7 cellular contexts compared by ENCODE assay signal in genomic region chr22:42917358-42917757, GRCh38.
DNase-seq lines count a peak whose midpoint lies in the region; ATAC-seq, FAIRE-seq and TF ChIP-seq lines count a peak whose summit lies in the region.
"Not testable (repeated sequence)": the region's sequence is repeated elsewhere in the genome, so short reads cannot be mapped to it uniquely, and the experiment has no call there.

No MANE protein-coding gene starts in this region.

- not testable (repeated sequence) for H4K8ac ChIP-seq in H1 (ENCODE audit: extremely low read depth, insufficient read depth, low read length); trophoblast cell (ENCODE audit: low read depth, low read length)

- WGBS in body of pancreas, 2 donors, result 92 to 95% methylated on average over 6 of the region's 6 CpGs
- 99% methylated on average over 6 of the region's 6 CpGs; no CpG with 5 or more reads in 1 of the 2 experiments for WGBS in H1 (ENCODE audit: extremely low coverage in 1 of 2, insufficient coverage in 1 of 2, insufficient read length in 1 of 2, insufficient replicate concordance in 2 of 2, low coverage in 1 of 2, low lambda C conversion rate in 2 of 2, missing lambda C conversion rate in 1 of 2), 2 experiments
- WGBS in HepG2 (ENCODE audit: low lambda C conversion rate), result 98% methylated on average over 6 of the region's 6 CpGs
- WGBS in trophoblast cell (ENCODE audit: extremely low coverage, insufficient coverage, insufficient read length), result no CpG with 5 or more reads among the region's 6 CpGs
- 95 to 99% (median 98%) methylated on average over 6 of the region's 6 CpGs for WGBS in stomach, 5 donors

- H2BK120ac ChIP-seq in H1 (replicated peaks; ENCODE audit: low read depth, low read length); trophoblast cell (ENCODE audit: insufficient read depth, low read length, poor library complexity): not testable (repeated sequence)

- not testable (repeated sequence) for H3K4ac ChIP-seq in H1 (replicated peaks; ENCODE audit: insufficient read length, low read depth, low read length)
- peak overlapping the region; percentile 73 for H3K4ac ChIP-seq in trophoblast cell (ENCODE audit: low read depth, low read length)

- H3K27me3 ChIP-seq in body of pancreas; H1 (replicated peaks in 1 of 4; ENCODE audit: control insufficient read depth in 3 of 4, extremely low read depth in 1 of 4, insufficient read depth in 3 of 4, low read length in 3 of 4); HepG2 (ENCODE audit: control insufficient read depth in 1 of 2, insufficient read depth in 2 of 2, low read length in 2 of 2); trophoblast cell (ENCODE audit: insufficient read depth, low read length); stomach: not testable (repeated sequence)

- not testable (repeated sequence) for H2AFZ ChIP-seq in H1 (ENCODE audit: low read length); HepG2 (ENCODE audit: low read length); trophoblast cell (ENCODE audit: insufficient read depth, low read length, poor library complexity)

- H3K9me3 ChIP-seq in HEK293 (ENCODE audit: control insufficient read depth, insufficient read depth, low read depth, low read length); body of pancreas; H1 (ENCODE audit: insufficient read depth in 2 of 2, low read depth in 1 of 2, low read length in 1 of 2); HepG2 (ENCODE audit: low read length); trophoblast cell (ENCODE audit: insufficient read depth, low read depth, low read length); stomach: not testable (repeated sequence)

- not testable (repeated sequence) for TF ChIP-seq POLR2A in body of pancreas (IDR thresholded peaks at IDR 0.05); H1 (IDR thresholded peaks at IDR 0.05; ENCODE audit: control extremely low read depth in 1 of 2, low read depth in 2 of 2, low read length in 2 of 2); HepG2 (IDR thresholded peaks at IDR 0.05; ENCODE audit: insufficient read depth in 1 of 2, low read depth in 2 of 2, low read length in 2 of 2); stomach (IDR thresholded peaks at IDR 0.05)

- in situ Hi-C loops in HepG2 (cut with HindIII; ENCODE audit: extremely low pct_ligation_motif_present, low pct_unique_long_range_greater_than_20kb), result not testable (repeated sequence)

- H3K18ac ChIP-seq in H1 (ENCODE audit: extremely low read depth, low read length); trophoblast cell (ENCODE audit: low read length): not testable (repeated sequence)

- not testable (repeated sequence) for H3K56ac ChIP-seq in H1 (replicated peaks; ENCODE audit: insufficient read length, low read depth, low read length)

- H4K12ac ChIP-seq in trophoblast cell (ENCODE audit: low read depth, low read length), result not testable (repeated sequence)

- not testable (repeated sequence) for H3K27ac Mint-ChIP-seq in WTC11

- peaks cover 23% of the 10 kb centered on the region for H3K79me1 ChIP-seq in H1 (ENCODE audit: low read depth, low read length)
- H3K79me1 ChIP-seq in trophoblast cell (ENCODE audit: low read length), result not testable (repeated sequence)

- not testable (repeated sequence) for ATAC-seq in WTC11, body of pancreas, HepG2

- H3K4me3 Mint-ChIP-seq in WTC11, result not testable (repeated sequence)

- not testable (repeated sequence) for H4K5ac ChIP-seq in H1 (ENCODE audit: insufficient read length, low read depth, low read length)

- H3K27ac ChIP-seq in HEK293 (ENCODE audit: extremely low read depth, low read depth, low read length); H1 (ENCODE audit: low read depth, low read length); HepG2 (ENCODE audit: extremely low read length, insufficient read depth, low read length); trophoblast cell (ENCODE audit: low read depth, low read length): not testable (repeated sequence)
- peak overlapping the region; percentile 62 to 86 (median 73) for H3K27ac ChIP-seq in body of pancreas
- peak overlapping the region in 3 of 5 donors; percentile 45 to 92 (median 49) for H3K27ac ChIP-seq in stomach

- 0 out of 2 replicates have a peak overlapping the region, but pooled peaks have one; percentile 10 for H2BK20ac ChIP-seq in H1 (ENCODE audit: low read length)

- H4K20me1 ChIP-seq in H1 (replicated peaks in 1 of 2; ENCODE audit: control insufficient read depth in 1 of 2, insufficient read depth in 2 of 2, low read length in 2 of 2), result peaks cover 17 to 18% of the 10 kb centered on the region in 2 experiments
- not testable (repeated sequence) for H4K20me1 ChIP-seq in HepG2 (ENCODE audit: insufficient read depth, low read length)

- not testable (repeated sequence) for H4K91ac ChIP-seq in H1 (replicated peaks; ENCODE audit: insufficient read length, low read length); trophoblast cell (ENCODE audit: low read depth, low read length)

- H3K4me3 ChIP-seq in HEK293 (ENCODE audit: low read depth, low read length); body of pancreas; H1 (ENCODE audit: extremely low read depth in 1 of 4, insufficient read depth in 2 of 4, low read depth in 3 of 4, low read length in 4 of 4); HepG2 (replicated peaks in 1 of 3; ENCODE audit: insufficient read depth in 1 of 3, low read depth in 2 of 3, low read length in 3 of 3); trophoblast cell (ENCODE audit: low read depth, low read length); stomach: not testable (repeated sequence)

- TF ChIP-seq RAD21 in H1 (IDR thresholded peaks at IDR 0.05 in 1 of 2, conservative IDR thresholded peaks at IDR 0.05 in 1 of 2; ENCODE audit: low read depth in 2 of 2, low read length in 2 of 2); HepG2 (CRISPR knock-in tag; IDR thresholded peaks at IDR 0.05): not testable (repeated sequence)

- not testable (repeated sequence) for DNase-seq in WTC11 (ENCODE audit: low spot score); body of pancreas; H1 (ENCODE audit: low read depth in 1 of 2, low spot score in 2 of 2); HepG2 (ENCODE audit: low spot score); trophoblast cell; stomach

- H3K9me3 Mint-ChIP-seq in WTC11, result not testable (repeated sequence)

- not testable (repeated sequence) for H2BK15ac ChIP-seq in H1 (ENCODE audit: low read length)

- not testable (repeated sequence) for H3K23me2 ChIP-seq in H1 (ENCODE audit: low read depth, low read length)

- peak overlapping the region in 1 of 2 experiments; percentile 36; a peak in 1 of 4 replicates for H3K4me2 ChIP-seq in H1 (ENCODE audit: insufficient read depth in 1 of 2, low read depth in 2 of 2, low read length in 2 of 2)
- not testable (repeated sequence) for H3K4me2 ChIP-seq in HepG2 (ENCODE audit: low read depth, low read length); trophoblast cell (ENCODE audit: low read length)

- not testable (repeated sequence) for H2BK5ac ChIP-seq in H1 (ENCODE audit: low read depth, low read length); trophoblast cell (ENCODE audit: low read depth, low read length, poor library complexity)

- H3K4me1 Mint-ChIP-seq in WTC11, result peaks cover 42% of the 10 kb centered on the region

- not testable (repeated sequence) for BruUV-seq in HepG2 (replicated peaks; lab: Mats Ljungman, UMichigan)

- H3K36me3 ChIP-seq in HEK293 (ENCODE audit: control insufficient read depth in 2 of 2, insufficient read depth in 1 of 2, low read length in 2 of 2); body of pancreas (replicated peaks in 1 of 2; ENCODE audit: insufficient read depth in 1 of 2, low read depth in 2 of 2); H1 (ENCODE audit: control insufficient read depth in 2 of 4, insufficient read depth in 4 of 4, low read length in 3 of 4); HepG2 (replicated peaks in 1 of 2; ENCODE audit: control insufficient read depth in 1 of 2, insufficient read depth in 2 of 2, low read length in 2 of 2); trophoblast cell (ENCODE audit: control insufficient read depth in 1 of 2, insufficient read depth in 2 of 2, low read length in 2 of 2); stomach: not testable (repeated sequence)

- not testable (repeated sequence) for H3K27me3 Mint-ChIP-seq in WTC11 (ENCODE audit: low read depth)

- TF ChIP-seq EP300 in H1 (IDR thresholded peaks at IDR 0.05; ENCODE audit: borderline replicate concordance in 1 of 2, low read depth in 2 of 2, low read length in 2 of 2); HepG2 (IDR thresholded peaks at IDR 0.05; ENCODE audit: low read depth in 2 of 2, low read length in 2 of 2); HepG2 (CRISPR knock-in tag; IDR thresholded peaks at IDR 0.05; ENCODE audit: borderline replicate concordance); stomach (IDR thresholded peaks at IDR 0.05): not testable (repeated sequence)

- not testable (repeated sequence) for TF ChIP-seq CTCF in HEK293 (tag by site-specific recombination; IDR thresholded peaks at IDR 0.05); WTC11 (IDR thresholded peaks at IDR 0.05); body of pancreas (IDR thresholded peaks at IDR 0.05); H1 (IDR thresholded peaks at IDR 0.05; ENCODE audit: control extremely low read depth in 1 of 3, insufficient read depth in 1 of 3, low read depth in 1 of 3, low read length in 3 of 3); HepG2 (CRISPR knock-in tag; IDR thresholded peaks at IDR 0.05); stomach (IDR thresholded peaks at IDR 0.05)

- FAIRE-seq in H1 (lab: Jason Lieb, UNC); HepG2 (lab: Jason Lieb, UNC): not testable (repeated sequence)

- CTCF ChIA-PET in HEK293 (lab: Yijun Ruan, JAX) (interaction anchor here (1.7 kb wide), 1 partner anchor 49 kb away, joined by 6 read pairs; no protein-coding TSS in a partner anchor), WTC11 (lab: Charles Lee) (interaction anchor here (0.7 to 1.0 kb wide), 3 partner anchors 9 to 136 kb away, joined by 3 to 5 read pairs (median 3); no protein-coding TSS in a partner anchor), H1 (lab: Charles Lee; ENCODE audit: partially characterized antibody) (interaction anchor here (1.3 to 7.8 kb wide), 3 partner anchors 16 to 34 kb away, joined by 3 to 47 read pairs (median 9); no protein-coding TSS in a partner anchor)
- CTCF ChIA-PET in HepG2 (lab: Yijun Ruan, JAX; ENCODE audit: low intra/inter-chr PET ratio, low total read pairs), result not testable (repeated sequence)

- not testable (repeated sequence) for H3K14ac ChIP-seq in H1 (ENCODE audit: insufficient read length); trophoblast cell (ENCODE audit: low read length)

- H3K79me2 ChIP-seq in H1 (ENCODE audit: control insufficient read depth in 1 of 2, insufficient read depth in 2 of 2, low read length in 2 of 2), result peaks cover 0 to 75% of the 10 kb centered on the region in 2 experiments; a peak in 3 of 4 replicates
- H3K79me2 ChIP-seq in HepG2 (ENCODE audit: insufficient read depth, low read length), result peaks cover 89% of the 10 kb centered on the region
- H3K79me2 ChIP-seq in trophoblast cell (ENCODE audit: control insufficient read depth, insufficient read depth, low read length, poor library complexity), result not testable (repeated sequence)

- H3K23ac ChIP-seq in H1 (ENCODE audit: insufficient read length); trophoblast cell (ENCODE audit: low read length): not testable (repeated sequence)

- not testable (repeated sequence) for H2AK5ac ChIP-seq in H1 (ENCODE audit: low read depth, low read length); trophoblast cell (ENCODE audit: low read length)

- intact Hi-C loops in body of pancreas (cut with DNase I); HepG2 (cut with micrococcal nuclease; ENCODE audit: unreplicated experiment); stomach (cut with DNase I; ENCODE audit: low total_unique reads): not testable (repeated sequence)

- not testable (repeated sequence) for H2BK12ac ChIP-seq in H1 (ENCODE audit: low read depth, low read length); trophoblast cell (ENCODE audit: low read length)

- H3K9ac ChIP-seq in H1 (replicated peaks in 1 of 4; ENCODE audit: extremely low read depth in 1 of 4, low read depth in 3 of 4, low read length in 3 of 4); HepG2 (ENCODE audit: insufficient read depth, low read depth, low read length); trophoblast cell (ENCODE audit: low read length): not testable (repeated sequence)

- not testable (repeated sequence) for H3K4me1 ChIP-seq in HEK293 (ENCODE audit: control insufficient read depth, insufficient read depth, low read length)
- H3K4me1 ChIP-seq in body of pancreas (peaks cover 98% of the 10 kb centered on the region), H1 (replicated peaks in 1 of 4; ENCODE audit: control insufficient read depth in 3 of 4, insufficient read depth in 4 of 4, low read length in 3 of 4) (peaks cover 8 to 22% (median 19%) of the 10 kb centered on the region in 4 experiments), HepG2 (ENCODE audit: insufficient read depth, low read length) (peaks cover 98% of the 10 kb centered on the region), trophoblast cell (ENCODE audit: control insufficient read depth in 1 of 2, insufficient read depth in 2 of 2, low read length in 2 of 2) (peaks cover 21 to 29% of the 10 kb centered on the region in 2 experiments), stomach (peaks cover 51 to 95% (median 83%) of the 10 kb centered on the region in 4 donors)

- POLR2A ChIA-PET in HEK293 (lab: Yijun Ruan, JAX); WTC11 (lab: Charles Lee): not testable (repeated sequence)
- POLR2A ChIA-PET in H1 (lab: Charles Lee; ENCODE audit: partially characterized antibody), result interaction anchor here (1.8 kb wide), 1 partner anchor 98 kb away, joined by 9 read pairs; the partner anchor contains the start of gene PACSIN2
- POLR2A ChIA-PET in HepG2 (lab: Yijun Ruan, JAX), result interaction anchor here (1.1 to 4.1 kb wide), 3 partner anchors 42 to 98 kb away, joined by 3 to 22 read pairs (median 6); partner anchors contain the start of gene PACSIN2

- not testable (repeated sequence) for H3K36me3 Mint-ChIP-seq in WTC11
